Comparison of ENCODE assay signal across 18 cellular contexts in the genomic region with DNA sequence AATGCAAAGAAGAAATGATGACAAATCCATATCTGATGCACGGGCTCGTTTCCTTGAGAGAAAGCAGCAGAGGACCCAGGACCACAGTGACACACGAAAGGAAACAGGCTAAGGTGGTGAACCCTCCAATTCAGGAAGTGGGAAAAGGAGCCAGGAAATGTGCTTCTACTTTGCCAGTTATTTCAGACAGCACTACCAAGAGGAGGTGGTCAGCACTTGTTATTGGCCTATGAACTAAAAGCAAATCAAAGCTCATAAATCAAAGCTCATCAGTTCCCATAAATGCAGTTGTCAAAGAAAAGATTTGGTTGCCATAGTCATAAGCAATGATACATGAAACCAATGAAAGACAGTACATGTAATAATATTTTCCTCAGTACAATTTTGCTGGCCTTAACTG.
"Had no signal": no experiment of that assay in that cellular context is flagged by ENCODE, and none has a peak within 500 bp of the region (broad histone marks: within the 10 kb centered on the region; RNA-seq: fewer than 3 reads in every experiment).

No MANE protein-coding gene starts in this region.

- DNase-seq: dorsolateral prefrontal cortex; effector CD8-positive, alpha-beta T cell; islet precursor cell; occipital lobe; spleen; tibial artery; upper lobe of left lung had no signal

- H3K9me3 Mint-ChIP-seq: memory B cell; mesothelial cell of epicardium; nephron; stimulated activated memory B cell treated with anti-CD40 and anti-IgM and Interleukin-4, amounts not matched to agents 10 μg/mL and 1 μg/mL and 100 μg/mL, for 72 hours; stimulated activated naive CD8-positive, alpha-beta T cell treated with anti-CD3 and anti-CD28 coated beads, Interleukin-15, Interleukin-2, amounts not matched to agents 100 ng/mL and 50 ng/mL, for 24 hours had no signal

- H3K4me3 Mint-ChIP-seq: memory B cell; mesothelial cell of epicardium; nephron; stimulated activated memory B cell treated with anti-CD40 and anti-IgM and Interleukin-4, amounts not matched to agents 10 μg/mL and 1 μg/mL and 100 μg/mL, for 72 hours; stimulated activated naive CD8-positive, alpha-beta T cell treated with anti-CD3 and anti-CD28 coated beads, Interleukin-15, Interleukin-2, amounts not matched to agents 100 ng/mL and 50 ng/mL, for 24 hours had no signal

- H3K27me3 Mint-ChIP-seq: memory B cell; stimulated activated memory B cell treated with anti-CD40 and anti-IgM and Interleukin-4, amounts not matched to agents 10 μg/mL and 1 μg/mL and 100 μg/mL, for 72 hours; stimulated activated naive CD8-positive, alpha-beta T cell treated with anti-CD3 and anti-CD28 coated beads, Interleukin-15, Interleukin-2, amounts not matched to agents 100 ng/mL and 50 ng/mL, for 24 hours had no signal

- H3K9me3 ChIP-seq: esophagus muscularis mucosa, gastroesophageal sphincter, spleen, tibial artery, upper lobe of left lung had no signal

- H3K27ac ChIP-seq: coronary artery, dorsolateral prefrontal cortex, epithelial cell of prostate, esophagus muscularis mucosa, gastroesophageal sphincter, spleen, tibial artery, upper lobe of left lung had no signal

- H3K4me1 Mint-ChIP-seq: memory B cell; mesothelial cell of epicardium; nephron; stimulated activated memory B cell treated with anti-CD40 and anti-IgM and Interleukin-4, amounts not matched to agents 10 μg/mL and 1 μg/mL and 100 μg/mL, for 72 hours had no signal

- ATAC-seq: gastroesophageal sphincter; left lobe of liver; sciatic nerve; stimulated activated memory B cell treated with anti-CD40 and anti-IgM and Interleukin-4, amounts not matched to agents 10 μg/mL and 1 μg/mL and 100 μg/mL, for 72 hours had no signal

- H3K4me1 ChIP-seq: esophagus muscularis mucosa, gastroesophageal sphincter, spleen, tibial artery, upper lobe of left lung had no signal

- H3K4me3 ChIP-seq: coronary artery, dorsolateral prefrontal cortex, esophagus muscularis mucosa, gastroesophageal sphincter, spleen, tibial artery, upper lobe of left lung had no signal

- H3K27ac Mint-ChIP-seq: memory B cell; mesothelial cell of epicardium; nephron; stimulated activated memory B cell treated with anti-CD40 and anti-IgM and Interleukin-4, amounts not matched to agents 10 μg/mL and 1 μg/mL and 100 μg/mL, for 72 hours; stimulated activated naive CD8-positive, alpha-beta T cell treated with anti-CD3 and anti-CD28 coated beads, Interleukin-15, Interleukin-2, amounts not matched to agents 100 ng/mL and 50 ng/mL, for 24 hours had no signal

- H3K27me3 ChIP-seq: dorsolateral prefrontal cortex, esophagus muscularis mucosa, gastroesophageal sphincter, spleen, tibial artery, upper lobe of left lung had no signal
